11 cellular contexts compared by ENCODE assay signal in genomic region chr18:70322928-70323327, GRCh38. TPM values are rescaled to one million over a fixed set of nuclear protein-coding genes. Genes with fewer than 3 reads are reported as not detected.
DNase-seq lines count a peak whose midpoint lies in the region; ATAC-seq and TF ChIP-seq lines count a peak whose summit lies in the region.
"Had no signal": no experiment of that assay in that cellular context is flagged by ENCODE, and none has a peak within 500 bp of the region (broad histone marks: within the 10 kb centered on the region; RNA-seq: fewer than 3 reads in every experiment).

No MANE protein-coding gene starts in this region.

- H4K20me1 ChIP-seq in fibroblast of lung (ENCODE audit: control insufficient read depth, extremely low read depth, insufficient read depth, low read length): no peaks in the 10 kb centered on the region

- H3K4me3 ChIP-seq in RWPE2 (ENCODE audit: severe bottlenecking) (no peak overlapping the region), fibroblast of lung (replicated peaks in 1 of 4; ENCODE audit: control extremely low read depth in 1 of 4, insufficient read depth in 1 of 4, low read depth in 3 of 4, low read length in 4 of 4) (no peak overlapping the region), mesendoderm (ENCODE audit: low read length) (no peak overlapping the region), lower leg skin (ENCODE audit: low read depth, poor library complexity, severe bottlenecking) (no peak overlapping the region)

- no peak overlapping the region for H4K5ac ChIP-seq in mesendoderm (ENCODE audit: low read length)

- no peak overlapping the region for H4K8ac ChIP-seq in mesendoderm (ENCODE audit: low read depth, low read length)

- no peaks in the 10 kb centered on the region for H3K9me3 ChIP-seq in RWPE2 (ENCODE audit: severe bottlenecking)
- H3K9me3 ChIP-seq in fibroblast of lung (ENCODE audit: control insufficient read depth, insufficient read depth, low read depth, low read length): no peaks in the 10 kb centered on the region

- WGBS in mesendoderm (ENCODE audit: extremely low coverage, insufficient coverage, low lambda C conversion rate): no CpG with 5 or more reads among the region's 5 CpGs
- WGBS in lower leg skin, 2 donors: 66 to 73% methylated on average over 5 of the region's 5 CpGs

- H3K18ac ChIP-seq in mesendoderm (ENCODE audit: low read length): no peak overlapping the region

- TF ChIP-seq POLR2A in lower leg skin (IDR thresholded peaks at IDR 0.05): no peak

- no peak overlapping the region for H2BK15ac ChIP-seq in mesendoderm (replicated peaks; ENCODE audit: low read depth)

- intact Hi-C loops in lower leg skin (cut with DNase I; ENCODE audit: low total_unique reads): no loop called here

- no peak overlapping the region for H3K56ac ChIP-seq in mesendoderm (ENCODE audit: low read length)

- no peak overlapping the region for H2BK5ac ChIP-seq in mesendoderm (ENCODE audit: low read length)

- H3K27me3 ChIP-seq in RWPE2 (ENCODE audit: insufficient read depth, poor library complexity, severe bottlenecking) (no peaks in the 10 kb centered on the region), fibroblast of lung (ENCODE audit: control insufficient read depth, insufficient read depth, low read length) (no peaks in the 10 kb centered on the region), mesendoderm (ENCODE audit: insufficient read depth, low read length, poor library complexity) (no peaks in the 10 kb centered on the region)

- H3K36me3 ChIP-seq in RWPE2 (ENCODE audit: low read depth) (peaks cover 28% of the 10 kb centered on the region), fibroblast of lung (ENCODE audit: control insufficient read depth, insufficient read depth, low read length) (peaks cover 13% of the 10 kb centered on the region), mesendoderm (ENCODE audit: control insufficient read depth, insufficient read depth, low read length) (peaks cover 4% of the 10 kb centered on the region)

- peaks cover 14% of the 10 kb centered on the region for H3K79me1 ChIP-seq in mesendoderm (ENCODE audit: low read length)

- TF ChIP-seq CTCF in RWPE2 (IDR thresholded peaks at IDR 0.05; ENCODE audit: poor library complexity, severe bottlenecking): no peak
- no peak for TF ChIP-seq CTCF in fibroblast of lung (conservative IDR thresholded peaks at IDR 0.05 in 1 of 2, IDR thresholded peaks at IDR 0.05 in 1 of 2; ENCODE audit: low read depth in 1 of 2, low read length in 2 of 2)
- TF ChIP-seq CTCF in lower leg skin (IDR thresholded peaks at IDR 0.05): no peak

- ATAC-seq in RWPE2 (ENCODE audit: low read depth): peak; percentile 78
- no peak for ATAC-seq in SK-N-SH treated with all-trans-retinoic acid at 6 μM for 48 hours

- H3K4me2 ChIP-seq in fibroblast of lung (ENCODE audit: extremely low read depth, insufficient read depth, low read length) (no peak overlapping the region), mesendoderm (ENCODE audit: low read length) (no peak overlapping the region)

- DNase-seq in COLO829 (ENCODE audit: low spot score) (peak; percentile 31), RWPE2 (ENCODE audit: low spot score) (no peak), fibroblast of lung (ENCODE audit: low read depth in 2 of 2) (peak; percentile 74 to 78), mesendoderm (no peak), GOT3 (lab: John Stamatoyannopoulos, UW) (no peak), lower leg skin (ENCODE audit: low spot score in 2 of 2) (no peak)
- DNase-seq in activated CD4-positive, alpha-beta T cell treated with anti-CD3 and anti-CD28 coated beads for 48 hours: no peak
- DNase-seq: activated naive CD8-positive, alpha-beta T cell treated with anti-CD3 and anti-CD28 coated beads for 36 hours; naive B cell; SHP77 had no signal

- peak overlapping the region; percentile 54 for H3K23ac ChIP-seq in mesendoderm (ENCODE audit: low read length)

- H3K27ac ChIP-seq in RWPE2 (ENCODE audit: poor library complexity, severe bottlenecking): peak overlapping the region; percentile 11
- H3K27ac ChIP-seq in fibroblast of lung (ENCODE audit: insufficient read depth, low read length): no peak overlapping the region
- H3K27ac ChIP-seq in mesendoderm (ENCODE audit: low read depth, low read length): no peak overlapping the region

- H3K9ac ChIP-seq in fibroblast of lung (ENCODE audit: insufficient read depth, low read length) (no peak overlapping the region), mesendoderm (ENCODE audit: low read length) (no peak overlapping the region)

- H2BK120ac ChIP-seq in mesendoderm (ENCODE audit: low read depth, low read length): no peak overlapping the region

- H2AK5ac ChIP-seq in mesendoderm (ENCODE audit: low read length): no peak overlapping the region

- H3K4me1 ChIP-seq in RWPE2 (ENCODE audit: insufficient read depth, poor library complexity, severe bottlenecking) (peaks cover 7% of the 10 kb centered on the region), fibroblast of lung (ENCODE audit: control insufficient read depth, extremely low read depth, insufficient read depth, low read length) (peaks cover 3% of the 10 kb centered on the region), mesendoderm (ENCODE audit: control insufficient read depth, low read depth, low read length) (no peaks in the 10 kb centered on the region)

- no peak overlapping the region for H2AFZ ChIP-seq in fibroblast of lung (ENCODE audit: low read length)

- H3K4ac ChIP-seq in mesendoderm (ENCODE audit: low read depth, low read length): no peak overlapping the region

- peaks cover 90% of the 10 kb centered on the region for H3K79me2 ChIP-seq in fibroblast of lung (ENCODE audit: control insufficient read depth, insufficient read depth, low read length)
- peaks cover 18% of the 10 kb centered on the region for H3K79me2 ChIP-seq in mesendoderm (ENCODE audit: control insufficient read depth, insufficient read depth, low read length)

TF ChIP-seq in SK-N-SH treated with all-trans-retinoic acid at 6 μM for 48 hours, 23 proteins besides CTCF, POLR2A, EP300 and RAD21 (continues in another document):
- TF ChIP-seq ZC3H10 (CRISPR knock-in tag; IDR thresholded peaks at IDR 0.05) (no peak), SNAI2 (CRISPR knock-in tag; IDR thresholded peaks at IDR 0.05) (no peak), ISL1 (CRISPR knock-in tag; IDR thresholded peaks at IDR 0.05) (no peak), RARB (CRISPR knock-in tag; IDR thresholded peaks at IDR 0.05) (no peak), PPARA (CRISPR knock-in tag; IDR thresholded peaks at IDR 0.05; ENCODE audit: borderline replicate concordance) (no peak), CREB5 (CRISPR knock-in tag; IDR thresholded peaks at IDR 0.05; ENCODE audit: low read depth) (no peak), ZFP30 (CRISPR knock-in tag; IDR thresholded peaks at IDR 0.05) (no peak), ESRRG (CRISPR knock-in tag; IDR thresholded peaks at IDR 0.05) (no peak), ZFP3 (CRISPR knock-in tag; IDR thresholded peaks at IDR 0.05) (no peak), GLIS3 (CRISPR knock-in tag; IDR thresholded peaks at IDR 0.05) (no peak), OSR1 (CRISPR knock-in tag; IDR thresholded peaks at IDR 0.05) (no peak), ZNF70 (CRISPR knock-in tag; IDR thresholded peaks at IDR 0.05) (no peak), TSHZ2 (CRISPR knock-in tag; IDR thresholded peaks at IDR 0.05) (no peak)

RNA-seq across cellular contexts. Expression of gene SOCS6, which starts 34.1 kb away (rescaled TPM):
- total RNA-seq in fibroblast of lung (37.0 and 44.1 TPM in 2 replicates), lower leg skin (10 to 100 TPM; 13.3 to 19.7 (median 18.7) TPM)
- 34.1 and 38.6 TPM in 2 replicates for polyA plus RNA-seq in fibroblast of lung
- polyA plus RNA-seq in fibroblast of lung (2012): 24.0 and 27.6 TPM in 2 replicates
- polyA minus RNA-seq in fibroblast of lung (ENCODE audit: low replicate concordance): 41.1 and 62.1 TPM in 2 replicates
- polyA plus RNA-seq in mesendoderm (2013, experiment 1 of 2): 20.5 TPM
- polyA plus RNA-seq in mesendoderm (2013, experiment 2 of 2): 21.0 TPM

Comparison
In these comparisons a context has a peak if more than half of its experiments do, and no peak if none do; other contexts are left out.
1. DNase-seq: peak in COLO829 (single experiment) and fibroblast of lung (2 of 2); none in RWPE2 (single experiment), mesendoderm (single experiment), GOT3 (single experiment), lower leg skin (0 of 2) and activated CD4-positive, alpha-beta T cell treated with anti-CD3 and anti-CD28 coated beads for 48 hours (single experiment).